1 cellular context compared by ENCODE assay signal in the genomic region with DNA sequence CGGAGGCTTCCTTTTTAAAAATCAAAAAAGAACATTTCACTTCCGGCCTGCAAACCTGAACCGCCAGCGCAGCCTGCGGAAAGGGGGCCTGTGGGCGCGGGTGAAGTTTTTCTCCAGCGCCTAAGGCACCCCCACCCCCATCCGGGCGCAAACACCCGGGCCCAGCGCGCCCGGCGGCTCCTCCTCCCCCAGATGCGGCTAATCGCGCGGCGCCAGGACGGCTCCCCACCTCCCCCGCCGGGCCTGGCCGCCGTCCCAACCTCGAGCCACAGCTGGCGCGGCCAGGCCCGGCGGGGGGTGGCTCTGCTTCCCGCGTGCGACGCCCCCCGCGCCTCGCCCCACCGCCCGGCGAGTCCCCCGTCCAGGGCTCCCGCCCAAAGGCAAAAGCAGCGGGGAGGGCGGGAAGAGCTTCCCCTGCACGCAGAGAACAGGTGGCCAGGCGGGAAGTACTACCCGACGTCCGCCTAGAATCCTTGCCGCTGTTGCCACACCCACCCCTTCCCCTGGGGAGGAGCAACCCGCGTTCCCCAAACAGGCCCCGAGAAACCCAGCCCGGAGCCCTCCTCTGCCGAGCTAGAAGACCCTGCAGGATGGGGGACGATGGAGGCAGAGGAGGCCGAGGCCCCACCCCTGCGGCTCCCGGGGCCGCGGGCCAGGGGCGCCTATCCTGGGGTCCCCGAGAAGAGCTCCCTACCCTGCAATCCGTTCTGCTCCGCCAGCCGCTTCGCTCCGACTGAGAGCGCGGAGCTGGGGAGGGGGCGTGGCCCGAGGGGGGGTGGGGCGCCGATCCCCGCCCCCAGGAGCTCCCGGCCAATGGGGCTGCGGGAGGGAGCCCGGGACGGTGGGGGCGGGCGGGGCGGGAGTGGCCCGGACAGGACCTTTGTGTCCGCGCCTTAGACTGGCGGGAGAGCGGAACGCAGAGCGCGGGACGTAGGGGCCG.
A peak's percentile ranks its signal among the peaks of the same experiment; 100 is the strongest.
TF ChIP-seq lines count a peak whose summit lies in the region.

A gene (minus strand): TSS at position 735 of the 940 bp plus-strand sequence. CDS start 9,678 bp downstream, outside the sequence.

TF ChIP-seq in K562, 482 proteins besides CTCF, POLR2A, EP300 and RAD21 (continued from another document and continues in another):
- TF ChIP-seq, protein P1, sequence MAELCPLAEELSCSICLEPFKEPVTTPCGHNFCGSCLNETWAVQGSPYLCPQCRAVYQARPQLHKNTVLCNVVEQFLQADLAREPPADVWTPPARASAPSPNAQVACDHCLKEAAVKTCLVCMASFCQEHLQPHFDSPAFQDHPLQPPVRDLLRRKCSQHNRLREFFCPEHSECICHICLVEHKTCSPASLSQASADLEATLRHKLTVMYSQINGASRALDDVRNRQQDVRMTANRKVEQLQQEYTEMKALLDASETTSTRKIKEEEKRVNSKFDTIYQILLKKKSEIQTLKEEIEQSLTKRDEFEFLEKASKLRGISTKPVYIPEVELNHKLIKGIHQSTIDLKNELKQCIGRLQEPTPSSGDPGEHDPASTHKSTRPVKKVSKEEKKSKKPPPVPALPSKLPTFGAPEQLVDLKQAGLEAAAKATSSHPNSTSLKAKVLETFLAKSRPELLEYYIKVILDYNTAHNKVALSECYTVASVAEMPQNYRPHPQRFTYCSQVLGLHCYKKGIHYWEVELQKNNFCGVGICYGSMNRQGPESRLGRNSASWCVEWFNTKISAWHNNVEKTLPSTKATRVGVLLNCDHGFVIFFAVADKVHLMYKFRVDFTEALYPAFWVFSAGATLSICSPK (IDR thresholded peaks at IDR 0.05; ENCODE audit: borderline replicate concordance) = no peak
- TF ChIP-seq STAT5B (CRISPR knock-in tag; IDR thresholded peaks at IDR 0.05) (no peak), KDM2B (CRISPR knock-in tag; IDR thresholded peaks at IDR 0.05) (no peak), ZNF561 (CRISPR knock-in tag; conservative IDR thresholded peaks at IDR 0.05) (no peak), HOXB6 (CRISPR knock-in tag; IDR thresholded peaks at IDR 0.05; ENCODE audit: borderline replicate concordance) (no peak), ZEB2 (IDR thresholded peaks at IDR 0.05) (no peak), MBD2 (IDR thresholded peaks at IDR 0.05; ENCODE audit: borderline replicate concordance, low read depth) (peak; percentile 65; the same call in 1 of the 2 replicates), RBM17 (IDR thresholded peaks at IDR 0.05; ENCODE audit: borderline replicate concordance, low read depth, low read length) (no peak), MTA3 (IDR thresholded peaks at IDR 0.05; ENCODE audit: borderline replicate concordance) (0 out of 2 replicates have a peak, but pooled peaks have one; percentile 30), TAF9B (IDR thresholded peaks at IDR 0.05; ENCODE audit: partially characterized antibody) (peak; percentile 84), GABPB2 (CRISPR knock-in tag; conservative IDR thresholded peaks at IDR 0.05) (no peak), KLF6 (CRISPR knock-in tag; IDR thresholded peaks at IDR 0.05; ENCODE audit: borderline replicate concordance) (0 out of 2 replicates have a peak, but pooled peaks have one; percentile 21), SAP30 (IDR thresholded peaks at IDR 0.05; ENCODE audit: borderline replicate concordance, insufficient read depth, low read depth, low read length, poor library complexity, severe bottlenecking) (peak; percentile 61), MAFG (tag; conservative IDR thresholded peaks at IDR 0.05) (no peak), ZNF830 (CRISPR knock-in tag; IDR thresholded peaks at IDR 0.05) (peak; percentile 23; the same call in 1 of the 2 replicates), ZNF184 (CRISPR knock-in tag; IDR thresholded peaks at IDR 0.05) (no peak), TBL1XR1 (IDR thresholded peaks at IDR 0.05; ENCODE audit: low read length in 2 of 2) (peak in 1 of 2 experiments; percentile 75; a peak in 1 of 4 replicates), ETV1 (tag; conservative IDR thresholded peaks at IDR 0.05; ENCODE audit: low read depth) (0 out of 2 replicates have a peak, but pooled peaks have one; percentile 41), CBX2 (IDR thresholded peaks at IDR 0.05; ENCODE audit: insufficient read depth, low read length, poor library complexity, severe bottlenecking) (no peak), CEBPG (CRISPR knock-in tag; IDR thresholded peaks at IDR 0.05) (peak; percentile 44; the same call in 1 of the 2 replicates), CEBPG (tag; conservative IDR thresholded peaks at IDR 0.05 in 1 of 2, IDR thresholded peaks at IDR 0.05 in 1 of 2) (peak in 1 of 2 experiments; percentile 48; a peak in 1 of 4 replicates), ZKSCAN8 (CRISPR knock-in tag; IDR thresholded peaks at IDR 0.05) (no peak), ELF2 (CRISPR knock-in tag; IDR thresholded peaks at IDR 0.05) (no peak), ARNT (IDR thresholded peaks at IDR 0.05) (no peak), ZBTB1 (CRISPR knock-in tag; IDR thresholded peaks at IDR 0.05; ENCODE audit: borderline replicate concordance, low read depth) (no peak)
- TF ChIP-seq, protein P2, sequence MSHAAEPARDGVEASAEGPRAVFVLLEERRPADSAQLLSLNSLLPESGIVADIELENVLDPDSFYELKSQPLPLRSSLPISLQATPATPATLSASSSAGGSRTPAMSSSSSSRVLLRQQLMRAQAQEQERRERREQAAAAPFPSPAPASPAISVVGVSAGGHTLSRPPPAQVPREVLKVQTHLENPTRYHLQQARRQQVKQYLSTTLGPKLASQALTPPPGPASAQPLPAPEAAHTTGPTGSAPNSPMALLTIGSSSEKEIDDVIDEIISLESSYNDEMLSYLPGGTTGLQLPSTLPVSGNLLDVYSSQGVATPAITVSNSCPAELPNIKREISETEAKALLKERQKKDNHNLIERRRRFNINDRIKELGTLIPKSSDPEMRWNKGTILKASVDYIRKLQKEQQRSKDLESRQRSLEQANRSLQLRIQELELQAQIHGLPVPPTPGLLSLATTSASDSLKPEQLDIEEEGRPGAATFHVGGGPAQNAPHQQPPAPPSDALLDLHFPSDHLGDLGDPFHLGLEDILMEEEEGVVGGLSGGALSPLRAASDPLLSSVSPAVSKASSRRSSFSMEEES (CRISPR knock-in tag; IDR thresholded peaks at IDR 0.05) = no peak
- TF ChIP-seq, protein P3, sequence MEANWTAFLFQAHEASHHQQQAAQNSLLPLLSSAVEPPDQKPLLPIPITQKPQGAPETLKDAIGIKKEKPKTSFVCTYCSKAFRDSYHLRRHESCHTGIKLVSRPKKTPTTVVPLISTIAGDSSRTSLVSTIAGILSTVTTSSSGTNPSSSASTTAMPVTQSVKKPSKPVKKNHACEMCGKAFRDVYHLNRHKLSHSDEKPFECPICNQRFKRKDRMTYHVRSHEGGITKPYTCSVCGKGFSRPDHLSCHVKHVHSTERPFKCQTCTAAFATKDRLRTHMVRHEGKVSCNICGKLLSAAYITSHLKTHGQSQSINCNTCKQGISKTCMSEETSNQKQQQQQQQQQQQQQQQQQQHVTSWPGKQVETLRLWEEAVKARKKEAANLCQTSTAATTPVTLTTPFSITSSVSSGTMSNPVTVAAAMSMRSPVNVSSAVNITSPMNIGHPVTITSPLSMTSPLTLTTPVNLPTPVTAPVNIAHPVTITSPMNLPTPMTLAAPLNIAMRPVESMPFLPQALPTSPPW (CRISPR knock-in tag; IDR thresholded peaks at IDR 0.05) = peak; percentile 92
- TF ChIP-seq, protein P4, sequence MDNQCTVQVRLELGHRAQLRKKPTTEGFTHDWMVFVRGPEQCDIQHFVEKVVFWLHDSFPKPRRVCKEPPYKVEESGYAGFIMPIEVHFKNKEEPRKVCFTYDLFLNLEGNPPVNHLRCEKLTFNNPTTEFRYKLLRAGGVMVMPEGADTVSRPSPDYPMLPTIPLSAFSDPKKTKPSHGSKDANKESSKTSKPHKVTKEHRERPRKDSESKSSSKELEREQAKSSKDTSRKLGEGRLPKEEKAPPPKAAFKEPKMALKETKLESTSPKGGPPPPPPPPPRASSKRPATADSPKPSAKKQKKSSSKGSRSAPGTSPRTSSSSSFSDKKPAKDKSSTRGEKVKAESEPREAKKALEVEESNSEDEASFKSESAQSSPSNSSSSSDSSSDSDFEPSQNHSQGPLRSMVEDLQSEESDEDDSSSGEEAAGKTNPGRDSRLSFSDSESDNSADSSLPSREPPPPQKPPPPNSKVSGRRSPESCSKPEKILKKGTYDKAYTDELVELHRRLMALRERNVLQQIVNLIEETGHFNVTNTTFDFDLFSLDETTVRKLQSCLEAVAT (IDR thresholded peaks at IDR 0.05) = peak in 1 of 2 experiments; percentile 41; a peak in 1 of 4 replicates
- TF ChIP-seq, protein P5, sequence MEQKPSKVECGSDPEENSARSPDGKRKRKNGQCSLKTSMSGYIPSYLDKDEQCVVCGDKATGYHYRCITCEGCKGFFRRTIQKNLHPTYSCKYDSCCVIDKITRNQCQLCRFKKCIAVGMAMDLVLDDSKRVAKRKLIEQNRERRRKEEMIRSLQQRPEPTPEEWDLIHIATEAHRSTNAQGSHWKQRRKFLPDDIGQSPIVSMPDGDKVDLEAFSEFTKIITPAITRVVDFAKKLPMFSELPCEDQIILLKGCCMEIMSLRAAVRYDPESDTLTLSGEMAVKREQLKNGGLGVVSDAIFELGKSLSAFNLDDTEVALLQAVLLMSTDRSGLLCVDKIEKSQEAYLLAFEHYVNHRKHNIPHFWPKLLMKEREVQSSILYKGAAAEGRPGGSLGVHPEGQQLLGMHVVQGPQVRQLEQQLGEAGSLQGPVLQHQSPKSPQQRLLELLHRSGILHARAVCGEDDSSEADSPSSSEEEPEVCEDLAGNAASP (IDR thresholded peaks at IDR 0.05) = no peak
- TF ChIP-seq, protein P6, sequence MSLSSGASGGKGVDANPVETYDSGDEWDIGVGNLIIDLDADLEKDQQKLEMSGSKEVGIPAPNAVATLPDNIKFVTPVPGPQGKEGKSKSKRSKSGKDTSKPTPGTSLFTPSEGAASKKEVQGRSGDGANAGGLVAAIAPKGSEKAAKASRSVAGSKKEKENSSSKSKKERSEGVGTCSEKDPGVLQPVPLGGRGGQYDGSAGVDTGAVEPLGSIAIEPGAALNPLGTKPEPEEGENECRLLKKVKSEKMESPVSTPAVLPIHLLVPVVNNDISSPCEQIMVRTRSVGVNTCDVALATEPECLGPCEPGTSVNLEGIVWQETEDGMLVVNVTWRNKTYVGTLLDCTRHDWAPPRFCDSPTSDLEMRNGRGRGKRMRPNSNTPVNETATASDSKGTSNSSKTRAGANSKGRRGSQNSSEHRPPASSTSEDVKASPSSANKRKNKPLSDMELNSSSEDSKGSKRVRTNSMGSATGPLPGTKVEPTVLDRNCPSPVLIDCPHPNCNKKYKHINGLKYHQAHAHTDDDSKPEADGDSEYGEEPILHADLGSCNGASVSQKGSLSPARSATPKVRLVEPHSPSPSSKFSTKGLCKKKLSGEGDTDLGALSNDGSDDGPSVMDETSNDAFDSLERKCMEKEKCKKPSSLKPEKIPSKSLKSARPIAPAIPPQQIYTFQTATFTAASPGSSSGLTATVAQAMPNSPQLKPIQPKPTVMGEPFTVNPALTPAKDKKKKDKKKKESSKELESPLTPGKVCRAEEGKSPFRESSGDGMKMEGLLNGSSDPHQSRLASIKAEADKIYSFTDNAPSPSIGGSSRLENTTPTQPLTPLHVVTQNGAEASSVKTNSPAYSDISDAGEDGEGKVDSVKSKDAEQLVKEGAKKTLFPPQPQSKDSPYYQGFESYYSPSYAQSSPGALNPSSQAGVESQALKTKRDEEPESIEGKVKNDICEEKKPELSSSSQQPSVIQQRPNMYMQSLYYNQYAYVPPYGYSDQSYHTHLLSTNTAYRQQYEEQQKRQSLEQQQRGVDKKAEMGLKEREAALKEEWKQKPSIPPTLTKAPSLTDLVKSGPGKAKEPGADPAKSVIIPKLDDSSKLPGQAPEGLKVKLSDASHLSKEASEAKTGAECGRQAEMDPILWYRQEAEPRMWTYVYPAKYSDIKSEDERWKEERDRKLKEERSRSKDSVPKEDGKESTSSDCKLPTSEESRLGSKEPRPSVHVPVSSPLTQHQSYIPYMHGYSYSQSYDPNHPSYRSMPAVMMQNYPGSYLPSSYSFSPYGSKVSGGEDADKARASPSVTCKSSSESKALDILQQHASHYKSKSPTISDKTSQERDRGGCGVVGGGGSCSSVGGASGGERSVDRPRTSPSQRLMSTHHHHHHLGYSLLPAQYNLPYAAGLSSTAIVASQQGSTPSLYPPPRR (CRISPR knock-in tag; IDR thresholded peaks at IDR 0.05; ENCODE audit: borderline replicate concordance) = no peak
- TF ChIP-seq, protein P7, sequence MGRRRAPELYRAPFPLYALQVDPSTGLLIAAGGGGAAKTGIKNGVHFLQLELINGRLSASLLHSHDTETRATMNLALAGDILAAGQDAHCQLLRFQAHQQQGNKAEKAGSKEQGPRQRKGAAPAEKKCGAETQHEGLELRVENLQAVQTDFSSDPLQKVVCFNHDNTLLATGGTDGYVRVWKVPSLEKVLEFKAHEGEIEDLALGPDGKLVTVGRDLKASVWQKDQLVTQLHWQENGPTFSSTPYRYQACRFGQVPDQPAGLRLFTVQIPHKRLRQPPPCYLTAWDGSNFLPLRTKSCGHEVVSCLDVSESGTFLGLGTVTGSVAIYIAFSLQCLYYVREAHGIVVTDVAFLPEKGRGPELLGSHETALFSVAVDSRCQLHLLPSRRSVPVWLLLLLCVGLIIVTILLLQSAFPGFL (CRISPR knock-in tag; IDR thresholded peaks at IDR 0.05) = no peak
- TF ChIP-seq, protein P8, sequence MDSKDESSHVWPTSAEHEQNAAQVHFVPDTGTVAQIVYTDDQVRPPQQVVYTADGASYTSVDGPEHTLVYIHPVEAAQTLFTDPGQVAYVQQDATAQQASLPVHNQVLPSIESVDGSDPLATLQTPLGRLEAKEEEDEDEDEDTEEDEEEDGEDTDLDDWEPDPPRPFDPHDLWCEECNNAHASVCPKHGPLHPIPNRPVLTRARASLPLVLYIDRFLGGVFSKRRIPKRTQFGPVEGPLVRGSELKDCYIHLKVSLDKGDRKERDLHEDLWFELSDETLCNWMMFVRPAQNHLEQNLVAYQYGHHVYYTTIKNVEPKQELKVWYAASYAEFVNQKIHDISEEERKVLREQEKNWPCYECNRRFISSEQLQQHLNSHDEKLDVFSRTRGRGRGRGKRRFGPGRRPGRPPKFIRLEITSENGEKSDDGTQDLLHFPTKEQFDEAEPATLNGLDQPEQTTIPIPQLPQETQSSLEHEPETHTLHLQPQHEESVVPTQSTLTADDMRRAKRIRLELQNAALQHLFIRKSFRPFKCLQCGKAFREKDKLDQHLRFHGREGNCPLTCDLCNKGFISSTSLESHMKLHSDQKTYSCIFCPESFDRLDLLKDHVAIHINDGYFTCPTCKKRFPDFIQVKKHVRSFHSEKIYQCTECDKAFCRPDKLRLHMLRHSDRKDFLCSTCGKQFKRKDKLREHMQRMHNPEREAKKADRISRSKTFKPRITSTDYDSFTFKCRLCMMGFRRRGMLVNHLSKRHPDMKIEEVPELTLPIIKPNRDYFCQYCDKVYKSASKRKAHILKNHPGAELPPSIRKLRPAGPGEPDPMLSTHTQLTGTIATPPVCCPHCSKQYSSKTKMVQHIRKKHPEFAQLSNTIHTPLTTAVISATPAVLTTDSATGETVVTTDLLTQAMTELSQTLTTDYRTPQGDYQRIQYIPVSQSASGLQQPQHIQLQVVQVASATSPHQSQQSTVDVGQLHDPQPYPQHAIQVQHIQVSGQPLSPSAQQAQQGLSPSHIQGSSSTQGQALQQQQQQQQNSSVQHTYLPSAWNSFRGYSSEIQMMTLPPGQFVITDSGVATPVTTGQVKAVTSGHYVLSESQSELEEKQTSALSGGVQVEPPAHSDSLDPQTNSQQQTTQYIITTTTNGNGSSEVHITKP (IDR thresholded peaks at IDR 0.05; ENCODE audit: partially characterized antibody) = peak; percentile 32
- TF ChIP-seq, protein P9, sequence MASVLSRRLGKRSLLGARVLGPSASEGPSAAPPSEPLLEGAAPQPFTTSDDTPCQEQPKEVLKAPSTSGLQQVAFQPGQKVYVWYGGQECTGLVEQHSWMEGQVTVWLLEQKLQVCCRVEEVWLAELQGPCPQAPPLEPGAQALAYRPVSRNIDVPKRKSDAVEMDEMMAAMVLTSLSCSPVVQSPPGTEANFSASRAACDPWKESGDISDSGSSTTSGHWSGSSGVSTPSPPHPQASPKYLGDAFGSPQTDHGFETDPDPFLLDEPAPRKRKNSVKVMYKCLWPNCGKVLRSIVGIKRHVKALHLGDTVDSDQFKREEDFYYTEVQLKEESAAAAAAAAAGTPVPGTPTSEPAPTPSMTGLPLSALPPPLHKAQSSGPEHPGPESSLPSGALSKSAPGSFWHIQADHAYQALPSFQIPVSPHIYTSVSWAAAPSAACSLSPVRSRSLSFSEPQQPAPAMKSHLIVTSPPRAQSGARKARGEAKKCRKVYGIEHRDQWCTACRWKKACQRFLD (CRISPR knock-in tag; IDR thresholded peaks at IDR 0.05) = peak; percentile 49; the same call in 1 of the 2 replicates
